ENCODE assay signal across 34 cellular contexts in the genomic region with DNA sequence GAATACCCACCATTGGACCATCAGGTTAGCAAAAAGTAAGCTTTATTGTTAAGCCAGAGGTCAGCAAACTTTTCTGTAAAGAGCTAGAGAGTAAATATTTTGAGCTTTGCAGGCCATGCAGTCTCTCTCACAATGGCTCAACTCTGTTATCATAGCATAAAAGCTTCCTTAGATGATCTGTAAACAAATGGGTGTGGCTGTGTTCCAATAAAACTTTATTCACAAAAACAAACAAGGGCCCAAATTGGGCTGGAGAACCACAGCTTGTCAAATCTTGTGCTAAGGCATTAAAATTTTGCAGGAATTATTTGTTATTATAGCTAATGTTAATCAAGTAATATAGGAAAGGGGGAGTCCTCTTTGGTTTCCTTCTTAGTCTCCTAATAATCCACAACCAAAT.
"Had no signal": no experiment of that assay in that cellular context is flagged by ENCODE, and none has a peak within 500 bp of the region (broad histone marks: within the 10 kb centered on the region; RNA-seq: fewer than 3 reads in every experiment).

No MANE protein-coding gene starts in this region.

- H3K4me3 ChIP-seq: MG63 had no signal

- DNase-seq: Karpas-422, Kasumi-1, MG63, MM.1S, MV-4-11, NCI-H1048, NCI-H1092, NCI-H1092 treated with DMSO at 0.1 percent for 48 hours, NCI-H1105, NCI-H1105 treated with DMSO at 0.1 percent for 48 hours, NCI-H1417, NCI-H1417 treated with DMSO at 0.1 percent for 48 hours, NCI-H1436, NCI-H1436 treated with DMSO at 0.1 percent for 48 hours, NCI-H146, NCI-H1694, NCI-H1694 treated with DMSO at 0.1 percent for 48 hours, NCI-H187, NCI-H187 treated with DMSO at 0.1 percent for 48 hours, NCI-H1930, NCI-H2029, NCI-H2029 treated with DMSO at 0.1 percent for 48 hours, NCI-H2081, NCI-H2081 treated with DMSO at 0.1 percent for 48 hours, NCI-H2107, NCI-H2171, NCI-H2171 treated with DMSO at 0.1 percent for 48 hours, NCI-H2227 treated with DMSO at 0.1 percent for 48 hours, NCI-H226, NCI-H345, NCI-H446, NCI-H446 treated with DMSO at 0.1 percent for 48 hours, NCI-H510A, NCI-H510A treated with DMSO at 0.1 percent for 48 hours had no signal

- H3K9me3 ChIP-seq: MG63 had no signal

- H3K36me3 ChIP-seq: MG63 had no signal
